ENCODE assay signal across 1 cellular context in genomic region chr2:70247364-70248144, GRCh38.
A peak's percentile ranks its signal among the peaks of the same experiment; 100 is the strongest.
TF ChIP-seq lines count a peak whose summit lies in the region.

No MANE protein-coding gene starts in this region.

TF ChIP-seq in GM12878, 131 proteins besides CTCF, POLR2A, EP300 and RAD21:
- TF ChIP-seq RAD51 (IDR thresholded peaks at IDR 0.05): peak; percentile 13; the same call in 1 of the 2 replicates
- TF ChIP-seq RUNX3 (IDR thresholded peaks at IDR 0.05; ENCODE audit: low read length): no peak
- TF ChIP-seq ATF7 (IDR thresholded peaks at IDR 0.05; ENCODE audit: low read depth): no peak
- peak; percentile 41; the same call in 1 of the 2 replicates for TF ChIP-seq PKNOX1 (IDR thresholded peaks at IDR 0.05)
- TF ChIP-seq SIN3A (IDR thresholded peaks at IDR 0.05; ENCODE audit: low read depth, low read length): 0 out of 2 replicates have a peak, but pooled peaks have one; percentile 43
- no peak for TF ChIP-seq ZNF384 (IDR thresholded peaks at IDR 0.05; ENCODE audit: borderline replicate concordance, low read depth, low read length)
- TF ChIP-seq RCOR1 (conservative IDR thresholded peaks at IDR 0.05; ENCODE audit: low read depth, low read length): no peak
- TF ChIP-seq ETV6 (conservative IDR thresholded peaks at IDR 0.05 in 1 of 2, IDR thresholded peaks at IDR 0.05 in 1 of 2; ENCODE audit: borderline replicate concordance in 1 of 2, low read depth in 1 of 2): no peak
- 0 out of 2 replicates have a peak, but pooled peaks have one; percentile 47 for TF ChIP-seq ASH2L (IDR thresholded peaks at IDR 0.05; ENCODE audit: borderline replicate concordance, low read depth)
- TF ChIP-seq SKIL (IDR thresholded peaks at IDR 0.05; ENCODE audit: low read depth, poor library complexity, severe bottlenecking): no peak
- no peak for TF ChIP-seq ATF2 (IDR thresholded peaks at IDR 0.05; ENCODE audit: low read length)
